ENCODE assay signal across 20 cellular contexts in the genomic region with DNA sequence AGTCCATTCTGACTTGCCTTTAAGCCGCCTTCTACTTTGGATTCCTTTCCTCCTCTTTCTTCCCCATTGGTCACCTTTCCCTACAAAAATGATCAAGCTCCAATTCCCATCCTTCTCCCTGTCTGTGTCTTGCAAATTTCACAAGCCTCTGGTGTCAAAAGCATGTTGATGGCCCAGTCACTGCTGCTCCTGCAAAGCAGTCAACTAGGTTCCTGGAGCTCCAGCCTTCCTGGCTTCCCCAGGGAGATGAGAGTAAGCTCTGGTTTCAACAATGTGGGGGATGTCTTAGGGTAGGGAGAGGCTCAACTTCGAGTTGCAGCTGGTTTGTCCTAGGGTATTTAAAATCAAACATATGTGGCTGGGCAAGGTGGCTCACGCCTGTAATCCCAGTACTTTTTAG. TPM values are rescaled to one million over a fixed set of nuclear protein-coding genes. Genes with fewer than 3 reads are reported as not detected.
DNase-seq lines count a peak whose midpoint lies in the region; ATAC-seq and TF ChIP-seq lines count a peak whose summit lies in the region.
"Had no signal": no experiment of that assay in that cellular context is flagged by ENCODE, and none has a peak within 500 bp of the region (broad histone marks: within the 10 kb centered on the region; RNA-seq: fewer than 3 reads in every experiment).

No MANE protein-coding gene starts in this region.

- TF ChIP-seq POLR2A in breast epithelium (IDR thresholded peaks at IDR 0.05): no peak

- no peaks in the 10 kb centered on the region for H3K9me3 Mint-ChIP-seq in MCF 10A (ENCODE audit: unreplicated experiment)
- H3K9me3 Mint-ChIP-seq: activated CD4-positive, alpha-beta T cell treated with anti-CD3 and anti-CD28 coated beads, Interleukin-2, amount 10 ng/mL, durations not matched to agents 7 days and 5 days; dendritic cell treated with granulocyte-macrophage colony-stimulating factor and Interleukin-4, amounts not matched to agents 40 ng/mL and 50 ng/mL, for 4 days; mesothelial cell of epicardium; nephron; stimulated activated naive B cell treated with anti-CD40 and anti-IgM and Interleukin-4, amounts not matched to agents 10 μg/mL and 1 μg/mL and 100 μg/mL, for 72 hours had no signal

- H3K36me3 ChIP-seq in breast epithelium: no peaks in the 10 kb centered on the region
- no peaks in the 10 kb centered on the region for H3K36me3 ChIP-seq in NT2/D1 (ENCODE audit: insufficient read depth, insufficient read length, low read length)

- TF ChIP-seq CTCF in MCF 10A (IDR thresholded peaks at IDR 0.05; ENCODE audit: unreplicated experiment) (no peak), breast epithelium (IDR thresholded peaks at IDR 0.05) (no peak), fibroblast of mammary gland (conservative IDR thresholded peaks at IDR 0.05; ENCODE audit: control insufficient read depth, insufficient read depth, low read depth, low read length) (no peak)

- H3K4me3 Mint-ChIP-seq in MCF 10A (ENCODE audit: unreplicated experiment): no peak overlapping the region
- H3K4me3 Mint-ChIP-seq: activated CD4-positive, alpha-beta T cell treated with anti-CD3 and anti-CD28 coated beads, Interleukin-2, amount 10 ng/mL, durations not matched to agents 7 days and 5 days; dendritic cell treated with granulocyte-macrophage colony-stimulating factor and Interleukin-4, amounts not matched to agents 40 ng/mL and 50 ng/mL, for 4 days; mesothelial cell of epicardium; nephron; stimulated activated naive B cell treated with anti-CD40 and anti-IgM and Interleukin-4, amounts not matched to agents 10 μg/mL and 1 μg/mL and 100 μg/mL, for 72 hours had no signal

- no peak overlapping the region for H3K4me3 ChIP-seq in breast epithelium
- H3K4me3 ChIP-seq in NT2/D1 (ENCODE audit: insufficient read length, low read depth): no peak overlapping the region
- H3K4me3 ChIP-seq in fibroblast of mammary gland (ENCODE audit: control insufficient read depth, low read depth, low read length): no peak overlapping the region
- H3K4me3 ChIP-seq: K562, testis had no signal

- H3K4me1 ChIP-seq in breast epithelium: no peaks in the 10 kb centered on the region
- no peaks in the 10 kb centered on the region for H3K4me1 ChIP-seq in NT2/D1 (ENCODE audit: insufficient read depth, insufficient read length)

- H3K27ac ChIP-seq in breast epithelium: peak overlapping the region in 1 of 2 donors; percentile 58
- H3K27ac ChIP-seq: C4-2B, testis had no signal

- CTCF ChIA-PET in MCF 10A (lab: Yijun Ruan, JAX): interaction anchor here (0.6 to 1.9 kb wide), 8 partner anchors 13 to 573 kb away, joined by 3 to 5 read pairs (median 3); no protein-coding TSS in a partner anchor

- H3K27ac Mint-ChIP-seq in MCF 10A (ENCODE audit: low read depth, unreplicated experiment): peak overlapping the region; percentile 43
- H3K27ac Mint-ChIP-seq: activated CD4-positive, alpha-beta T cell treated with anti-CD3 and anti-CD28 coated beads, Interleukin-2, amount 10 ng/mL, durations not matched to agents 7 days and 5 days; dendritic cell treated with granulocyte-macrophage colony-stimulating factor and Interleukin-4, amounts not matched to agents 40 ng/mL and 50 ng/mL, for 4 days; mesothelial cell of epicardium; nephron; stimulated activated naive B cell treated with anti-CD40 and anti-IgM and Interleukin-4, amounts not matched to agents 10 μg/mL and 1 μg/mL and 100 μg/mL, for 72 hours had no signal

- H3K27me3 ChIP-seq in breast epithelium (no peaks in the 10 kb centered on the region), NT2/D1 (ENCODE audit: insufficient read depth, insufficient read length) (no peaks in the 10 kb centered on the region)
- H3K27me3 ChIP-seq: testis had no signal

- no peak overlapping the region for H3K9ac ChIP-seq in NT2/D1 (ENCODE audit: insufficient read length, low read depth)

- peaks cover 5% of the 10 kb centered on the region for H3K36me3 Mint-ChIP-seq in MCF 10A (ENCODE audit: insufficient read depth, unreplicated experiment)
- H3K36me3 Mint-ChIP-seq: mesothelial cell of epicardium; stimulated activated naive B cell treated with anti-CD40 and anti-IgM and Interleukin-4, amounts not matched to agents 10 μg/mL and 1 μg/mL and 100 μg/mL, for 72 hours had no signal

- peaks cover 18% of the 10 kb centered on the region for H3K4me1 Mint-ChIP-seq in MCF 10A (ENCODE audit: insufficient read depth, unreplicated experiment)
- H3K4me1 Mint-ChIP-seq: activated CD4-positive, alpha-beta T cell treated with anti-CD3 and anti-CD28 coated beads, Interleukin-2, amount 10 ng/mL, durations not matched to agents 7 days and 5 days; mesothelial cell of epicardium; stimulated activated naive B cell treated with anti-CD40 and anti-IgM and Interleukin-4, amounts not matched to agents 10 μg/mL and 1 μg/mL and 100 μg/mL, for 72 hours had no signal

- POLR2A ChIA-PET in MCF 10A (lab: Yijun Ruan, JAX): interaction anchor here (0.6 to 5.8 kb wide), 22 partner anchors 8 to 763 kb away, joined by 3 to 68 read pairs (median 8); partner anchors contain the start of genes HELZ and PSMD12

- H3K9me3 ChIP-seq in breast epithelium: no peaks in the 10 kb centered on the region
- H3K9me3 ChIP-seq in NT2/D1 (ENCODE audit: insufficient read depth, low read length): no peaks in the 10 kb centered on the region
- H3K9me3 ChIP-seq: testis had no signal

- DNase-seq in MCF 10A (ENCODE audit: unreplicated experiment): peak; percentile 21
- no peak for DNase-seq in breast epithelium (ENCODE audit: low spot score in 2 of 2)
- peak; percentile 32 for DNase-seq in NT2/D1 (ENCODE audit: low read depth, low spot score)
- DNase-seq in fibroblast of mammary gland (ENCODE audit: low read depth): peak; percentile 20
- DNase-seq in sciatic nerve (ENCODE audit: low spot score): no peak
- no peak for DNase-seq in activated naive CD4-positive, alpha-beta T cell (lab: John Stamatoyannopoulos, UW)
- no peak for DNase-seq in globus pallidus (ENCODE audit: low spot score)
- DNase-seq in hippocampal formation (lab: John Stamatoyannopoulos, UW): no peak
- DNase-seq: activated CD4-positive, alpha-beta T cell treated with anti-CD3 and anti-CD28 coated beads, Interleukin-2, amount 10 ng/mL, durations not matched to agents 7 days and 5 days; activated CD8-positive, alpha-beta memory T cell treated with anti-CD3 and anti-CD28 coated beads, Interleukin-2, amount 50 U/mL, for 4 hours; foreskin melanocyte; left colon; NCI-H524; stimulated activated naive B cell treated with anti-CD40 and anti-IgM and Interleukin-4, amounts not matched to agents 10 μg/mL and 1 μg/mL and 100 μg/mL, for 72 hours; testis had no signal

- peak; percentile 44 for ATAC-seq in sciatic nerve
- ATAC-seq: K562; left colon; stimulated activated naive B cell treated with anti-CD40 and anti-IgM and Interleukin-4, amounts not matched to agents 10 μg/mL and 1 μg/mL and 100 μg/mL, for 72 hours had no signal

- no TSS peak for BruUV-seq in MCF 10A (replicated peaks; lab: Mats Ljungman, UMichigan)

- H3K27me3 Mint-ChIP-seq in MCF 10A (ENCODE audit: insufficient read depth, unreplicated experiment): no peaks in the 10 kb centered on the region
- H3K27me3 Mint-ChIP-seq: activated CD4-positive, alpha-beta T cell treated with anti-CD3 and anti-CD28 coated beads, Interleukin-2, amount 10 ng/mL, durations not matched to agents 7 days and 5 days; dendritic cell treated with granulocyte-macrophage colony-stimulating factor and Interleukin-4, amounts not matched to agents 40 ng/mL and 50 ng/mL, for 4 days; stimulated activated naive B cell treated with anti-CD40 and anti-IgM and Interleukin-4, amounts not matched to agents 10 μg/mL and 1 μg/mL and 100 μg/mL, for 72 hours had no signal

- intact Hi-C loops in MCF 10A (cut with micrococcal nuclease) (no loop called here), breast epithelium (cut with DNase I; ENCODE audit: low total_unique reads) (no loop called here), sciatic nerve (cut with DNase I) (no loop called here)

RNA-seq across cellular contexts. Expression of gene HELZ, which starts 36.1 kb away (rescaled TPM):
- total RNA-seq in MCF 10A (2022): 56.7 and 71.7 TPM in 2 replicates
- total RNA-seq in breast epithelium: 100 to 1,000 TPM in 1 of 3 donors, 10 to 100 TPM in 2; 66.5 to 104 (median 79.8) TPM
- total RNA-seq in sciatic nerve: 86.0 TPM

Comparison
In these comparisons a context has a peak if more than half of its experiments do, and no peak if none do; other contexts are left out.
1. DNase-seq: peak in MCF 10A (single experiment), NT2/D1 (single experiment) and fibroblast of mammary gland (single experiment); none in breast epithelium (0 of 2), sciatic nerve (single experiment), activated naive CD4-positive, alpha-beta T cell (0 of 4), globus pallidus (single experiment) and hippocampal formation (0 of 2).